ENCODE assay signal across 1 cellular context in the genomic region with DNA sequence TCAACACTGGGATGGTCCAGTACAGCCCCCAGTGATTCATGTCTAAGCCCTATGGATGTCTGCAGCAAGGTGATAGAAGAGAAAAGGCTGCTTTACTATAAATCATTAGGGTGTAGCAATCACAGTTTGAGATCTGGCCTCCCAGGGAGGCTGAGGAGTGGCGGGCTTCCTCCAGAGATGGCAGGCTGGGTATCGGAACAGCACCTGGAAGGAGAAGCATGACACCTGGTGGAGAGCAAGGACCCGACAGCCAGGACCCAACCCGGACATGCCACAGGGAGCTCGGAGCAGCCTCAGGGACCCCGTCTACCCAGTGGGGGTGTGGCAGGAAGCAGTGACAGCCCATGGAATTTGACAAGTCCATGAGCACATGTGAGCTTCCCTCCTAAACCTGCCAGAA.
A peak's percentile ranks its signal among the peaks of the same experiment; 100 is the strongest.
TF ChIP-seq lines count a peak whose summit lies in the region.

No MANE protein-coding gene starts in this region.

TF ChIP-seq in K562, 482 proteins besides CTCF, POLR2A, EP300 and RAD21 (continued from another document):
- no peak for TF ChIP-seq NR2C2 (CRISPR knock-in tag; IDR thresholded peaks at IDR 0.05)
- TF ChIP-seq NR2C2 (tag; IDR thresholded peaks at IDR 0.05): no peak
- TF ChIP-seq PKNOX1 (IDR thresholded peaks at IDR 0.05): peak; percentile 40; the same call in 1 of the 2 replicates
- peak; percentile 15; the same call in 1 of the 2 replicates for TF ChIP-seq JUND (IDR thresholded peaks at IDR 0.05; ENCODE audit: borderline replicate concordance, low read depth, low read length)
- no peak for TF ChIP-seq JUND (tag; IDR thresholded peaks at IDR 0.05; ENCODE audit: borderline replicate concordance, low read depth, low read length)
- TF ChIP-seq SMC3 (conservative IDR thresholded peaks at IDR 0.05; ENCODE audit: insufficient read depth, low read depth, low read length): peak; percentile 77
TF ChIP-seq in K562: peak in this region for 11.
